ENCODE assay signal across 8 cellular contexts in genomic region chr2:110116033-110116710, GRCh38. TPM values are rescaled to one million over a fixed set of nuclear protein-coding genes. Genes with fewer than 3 reads are reported as not detected.
A peak's percentile ranks its signal among the peaks of the same experiment; 100 is the strongest.
DNase-seq lines count a peak whose midpoint lies in the region; ATAC-seq and TF ChIP-seq lines count a peak whose summit lies in the region.

No MANE protein-coding gene starts in this region.

- H3K27ac ChIP-seq in CD4-positive, alpha-beta T cell (ENCODE audit: low read depth, low read length) = no peak overlapping the region

- CTCF ChIA-PET in AG04449 (lab: Yijun Ruan, JAX) = interaction anchor here (0.7 to 3.9 kb wide), 7 partner anchors 9 to 37 kb away, joined by 3 to 56 read pairs (median 7); no protein-coding TSS in a partner anchor
- CTCF ChIA-PET in CD4-positive, alpha-beta T cell (lab: Charles Lee) = no interaction called here

- no peak for DNase-seq in AG04449 (ENCODE audit: low read depth, low spot score)
- peak; percentile 37 for DNase-seq in HT1080 (ENCODE audit: low read depth)
- peak; percentile 40 for DNase-seq in endothelial cell (ENCODE audit: low spot score)
- no peak for DNase-seq in mesothelial cell of epicardium (ENCODE audit: low spot score in 2 of 2, unreplicated experiment in 2 of 2)
- DNase-seq in NCI-H2107 treated with DMSO at 0.1 percent for 48 hours (lab: John Stamatoyannopoulos, UW; ENCODE audit: unreplicated experiment) = no peak
- DNase-seq in SK-N-DZ (ENCODE audit: low spot score) = no peak
- DNase-seq in CD4-positive, alpha-beta T cell = no peak

- H3K27ac Mint-ChIP-seq in endothelial cell (ENCODE audit: unreplicated experiment) (no peak overlapping the region), mesothelial cell of epicardium (no peak overlapping the region)
- no peak overlapping the region for H3K27ac Mint-ChIP-seq in CD4-positive, alpha-beta T cell

- H3K27me3 Mint-ChIP-seq in endothelial cell (ENCODE audit: unreplicated experiment) (peaks cover 16% of the 10 kb centered on the region), mesothelial cell of epicardium (ENCODE audit: low read depth) (peaks cover 85% of the 10 kb centered on the region)
- peaks cover 81% of the 10 kb centered on the region for H3K27me3 Mint-ChIP-seq in CD4-positive, alpha-beta T cell

- intact Hi-C loops in CD4-positive, alpha-beta T cell (cut with DNase I, micrococcal nuclease) = no loop called here

- TF ChIP-seq CTCF in AG04449 (IDR thresholded peaks at IDR 0.05; ENCODE audit: insufficient read depth, low read length, missing control alignments) = peak; percentile 87
- TF ChIP-seq CTCF in endothelial cell (IDR thresholded peaks at IDR 0.05; ENCODE audit: unreplicated experiment) = no peak
- TF ChIP-seq CTCF in mesothelial cell of epicardium (IDR thresholded peaks at IDR 0.05; ENCODE audit: unreplicated experiment) = no peak
- no peak for TF ChIP-seq CTCF in CD4-positive, alpha-beta T cell (IDR thresholded peaks at IDR 0.05)

- H3K36me3 Mint-ChIP-seq in endothelial cell (ENCODE audit: low read depth, unreplicated experiment) (peaks cover 4% of the 10 kb centered on the region), mesothelial cell of epicardium (no peaks in the 10 kb centered on the region)
- no peaks in the 10 kb centered on the region for H3K36me3 Mint-ChIP-seq in CD4-positive, alpha-beta T cell (ENCODE audit: low read depth)

- no peaks in the 10 kb centered on the region for H3K9me3 ChIP-seq in CD4-positive, alpha-beta T cell (ENCODE audit: control insufficient read depth, low read length)

- no peak overlapping the region for H3K4me3 Mint-ChIP-seq in endothelial cell (ENCODE audit: unreplicated experiment)
- peak overlapping the region; percentile 55 for H3K4me3 Mint-ChIP-seq in mesothelial cell of epicardium
- H3K4me3 Mint-ChIP-seq in CD4-positive, alpha-beta T cell = no peak overlapping the region

- H3K9me3 Mint-ChIP-seq in endothelial cell (ENCODE audit: unreplicated experiment) = no peaks in the 10 kb centered on the region
- H3K9me3 Mint-ChIP-seq in mesothelial cell of epicardium = peaks cover 18% of the 10 kb centered on the region
- H3K9me3 Mint-ChIP-seq in CD4-positive, alpha-beta T cell = no peaks in the 10 kb centered on the region

- POLR2A ChIA-PET in AG04449 (lab: Yijun Ruan, JAX) = interaction anchor here (1.1 to 1.2 kb wide), 2 partner anchors 10 to 41 kb away, joined by 4 read pairs; no protein-coding TSS in a partner anchor
- POLR2A ChIA-PET in CD4-positive, alpha-beta T cell (lab: Charles Lee) = no interaction called here

- ATAC-seq in HG03354 (IDR thresholded peaks at IDR 0.05; ENCODE audit: poor library complexity, severe bottlenecking, unreplicated experiment) = no peak
- ATAC-seq in CD4-positive, alpha-beta T cell (ENCODE audit: poor library complexity) = no peak

- H3K27me3 ChIP-seq in CD4-positive, alpha-beta T cell (ENCODE audit: control insufficient read depth, insufficient read depth, low read length) = peaks cover 39% of the 10 kb centered on the region

- H3K4me1 Mint-ChIP-seq in endothelial cell (ENCODE audit: unreplicated experiment) (peaks cover 40% of the 10 kb centered on the region), mesothelial cell of epicardium (peaks cover 13% of the 10 kb centered on the region)
- no peaks in the 10 kb centered on the region for H3K4me1 Mint-ChIP-seq in CD4-positive, alpha-beta T cell (ENCODE audit: low read depth)

- peak overlapping the region; percentile 58 for H3K4me3 ChIP-seq in AG04449 (ENCODE audit: low read depth, low read length)

RNA-seq across cellular contexts. Expression of gene MALL, which starts 0.6 kb away (rescaled TPM):
- total RNA-seq in HT1080 (2014; rRNA removed; shearing (Covaris generic)) = 0.07 and 0.77 TPM in 2 replicates
- polyA plus RNA-seq in HT1080 (2015; cell fraction: cytosol; rRNA removed) = 0.15 and 0.32 TPM in 2 replicates
- polyA plus RNA-seq in HT1080 (2015; cell fraction: nucleus; rRNA removed) = 0.08 and 0.25 TPM in 2 replicates
- total RNA-seq in endothelial cell (ENCODE audit: unreplicated experiment) (2.6 TPM), mesothelial cell of epicardium (4.8 to 5.4 TPM (median 4.9 TPM) in 3 replicates)
- polyA plus RNA-seq in SK-N-DZ (2014; cell fraction: cytosol; rRNA removed) = not detected in 2 replicates
- polyA plus RNA-seq in SK-N-DZ (2014; cell fraction: nucleus; rRNA removed) = 0.15 TPM in 1 of 2 replicates, not detected in the other
- not detected for total RNA-seq in CD4-positive, alpha-beta T cell

Comparison
In these comparisons a context has a peak if more than half of its experiments do, and no peak if none do; other contexts are left out.
1. DNase-seq: peak in HT1080 (single experiment) and endothelial cell (single experiment); none in AG04449 (single experiment), mesothelial cell of epicardium (0 of 2), NCI-H2107 treated with DMSO at 0.1 percent for 48 hours (single experiment), SK-N-DZ (single experiment) and CD4-positive, alpha-beta T cell (0 of 10).